Comparison of ENCODE assay signal across 16 cellular contexts in the genomic region with DNA sequence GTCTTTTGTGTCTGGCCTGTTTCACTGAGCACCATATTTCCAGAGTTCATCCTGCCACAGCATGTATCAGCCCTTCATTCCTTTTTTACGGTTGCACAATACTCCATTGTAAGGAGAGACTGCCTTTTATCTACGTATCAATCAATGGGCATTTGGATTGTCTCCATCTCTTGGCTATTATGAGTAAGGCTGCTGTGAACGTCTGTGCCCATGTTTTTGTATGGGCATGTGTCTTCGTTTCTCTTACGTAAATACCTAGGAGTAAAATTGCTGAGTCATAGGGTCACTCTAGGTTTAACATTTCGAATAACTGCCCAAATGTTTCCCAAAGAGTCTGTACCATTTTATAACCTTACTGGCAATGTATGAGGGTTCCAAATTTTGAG.
DNase-seq lines count a peak whose midpoint lies in the region; ATAC-seq and TF ChIP-seq lines count a peak whose summit lies in the region.
"Had no signal": no experiment of that assay in that cellular context is flagged by ENCODE, and none has a peak within 500 bp of the region (broad histone marks: within the 10 kb centered on the region; RNA-seq: fewer than 3 reads in every experiment).

No MANE protein-coding gene starts in this region.

- no peaks in the 10 kb centered on the region for H3K9me3 ChIP-seq in vagina

- ATAC-seq in HG03571 (IDR thresholded peaks at IDR 0.05; ENCODE audit: unreplicated experiment), result no peak
- ATAC-seq: T-cell had no signal

- H3K4me3 Mint-ChIP-seq in activated CD4-positive, alpha-beta memory T cell treated with anti-CD3 and anti-CD28 coated beads for 36 hours, result no peak overlapping the region
- H3K4me3 Mint-ChIP-seq: T-cell had no signal

- intact Hi-C loops in vagina (cut with DNase I), result no loop called here
- intact Hi-C loops in activated CD4-positive, alpha-beta memory T cell treated with anti-CD3 and anti-CD28 coated beads for 36 hours (cut with micrococcal nuclease), result no loop called here

- H3K4me3 ChIP-seq in vagina, result no peak overlapping the region

- peak overlapping the region; percentile 2 for H3K27ac ChIP-seq in vagina

- H3K36me3 ChIP-seq in vagina, result no peaks in the 10 kb centered on the region

- no peak for TF ChIP-seq CTCF in vagina (IDR thresholded peaks at IDR 0.05)

- H3K27me3 ChIP-seq in vagina, result no peaks in the 10 kb centered on the region

- H3K27me3 Mint-ChIP-seq in activated CD4-positive, alpha-beta memory T cell treated with anti-CD3 and anti-CD28 coated beads for 36 hours, result peaks cover 3% of the 10 kb centered on the region

- TF ChIP-seq POLR2A in vagina (IDR thresholded peaks at IDR 0.05), result no peak

- CTCF ChIA-PET in activated CD4-positive, alpha-beta memory T cell treated with anti-CD3 and anti-CD28 coated beads for 36 hours (lab: Charles Lee), result no interaction called here

- H3K27ac Mint-ChIP-seq in activated CD4-positive, alpha-beta memory T cell treated with anti-CD3 and anti-CD28 coated beads for 36 hours, result no peak overlapping the region
- H3K27ac Mint-ChIP-seq: T-cell had no signal

- DNase-seq in NOMO-1 treated with DMSO at 0.1 percent for 48 hours (lab: John Stamatoyannopoulos, UW; ENCODE audit: unreplicated experiment), result peak; percentile 26
- no peak for DNase-seq in NOMO-1 treated with dmso at 0.1 percent for 144 hours (lab: John Stamatoyannopoulos, UW; ENCODE audit: unreplicated experiment)
- peak; percentile 8 for DNase-seq in SW480 (ENCODE audit: low spot score)
- peak; percentile 92 for DNase-seq in fibroblast of peridontal ligament (ENCODE audit: extremely low read depth)
- DNase-seq in vagina (ENCODE audit: extremely low spot score in 2 of 2), result no peak
- no peak for DNase-seq in activated CD4-positive, alpha-beta memory T cell treated with anti-CD3 and anti-CD28 coated beads for 36 hours
- no peak for DNase-seq in SHP77 (lab: John Stamatoyannopoulos, UW)
- DNase-seq: activated CD4-positive, alpha-beta T cell treated with anti-CD3 and anti-CD28 coated beads for 1 hour; activated T-cell treated with anti-CD3 and anti-CD28 coated beads for 4 hours; NCI-H1417 treated with DMSO at 0.1 percent for 48 hours; NCI-H510A treated with DMSO at 0.1 percent for 48 hours; retina; stimulated activated CD4-positive, alpha-beta T cell treated with anti-CD3 and anti-CD28 coated beads, Interleukin-4, amount 100 ng/mL, for 1 hour; T-cell; trophoblast cell had no signal

- no peaks in the 10 kb centered on the region for H3K36me3 Mint-ChIP-seq in activated CD4-positive, alpha-beta memory T cell treated with anti-CD3 and anti-CD28 coated beads for 36 hours
- H3K36me3 Mint-ChIP-seq: T-cell had no signal

- no peaks in the 10 kb centered on the region for H3K4me1 Mint-ChIP-seq in activated CD4-positive, alpha-beta memory T cell treated with anti-CD3 and anti-CD28 coated beads for 36 hours (ENCODE audit: low read depth)
- H3K4me1 Mint-ChIP-seq: T-cell had no signal

- peaks cover 24% of the 10 kb centered on the region for H3K4me1 ChIP-seq in vagina

- POLR2A ChIA-PET in activated CD4-positive, alpha-beta memory T cell treated with anti-CD3 and anti-CD28 coated beads for 36 hours (lab: Charles Lee), result no interaction called here

- no peaks in the 10 kb centered on the region for H3K9me3 Mint-ChIP-seq in activated CD4-positive, alpha-beta memory T cell treated with anti-CD3 and anti-CD28 coated beads for 36 hours
- H3K9me3 Mint-ChIP-seq: T-cell had no signal

Comparison
In these comparisons a context has a peak if more than half of its experiments do, and no peak if none do; other contexts are left out.
1. DNase-seq: peak in NOMO-1 treated with DMSO at 0.1 percent for 48 hours (single experiment), SW480 (single experiment) and fibroblast of peridontal ligament (single experiment); none in NOMO-1 treated with dmso at 0.1 percent for 144 hours (single experiment), vagina (0 of 2), activated CD4-positive, alpha-beta memory T cell treated with anti-CD3 and anti-CD28 coated beads for 36 hours (single experiment) and SHP77 (0 of 2).